Comparison of ENCODE assay signal across 9 cellular contexts in the genomic region with DNA sequence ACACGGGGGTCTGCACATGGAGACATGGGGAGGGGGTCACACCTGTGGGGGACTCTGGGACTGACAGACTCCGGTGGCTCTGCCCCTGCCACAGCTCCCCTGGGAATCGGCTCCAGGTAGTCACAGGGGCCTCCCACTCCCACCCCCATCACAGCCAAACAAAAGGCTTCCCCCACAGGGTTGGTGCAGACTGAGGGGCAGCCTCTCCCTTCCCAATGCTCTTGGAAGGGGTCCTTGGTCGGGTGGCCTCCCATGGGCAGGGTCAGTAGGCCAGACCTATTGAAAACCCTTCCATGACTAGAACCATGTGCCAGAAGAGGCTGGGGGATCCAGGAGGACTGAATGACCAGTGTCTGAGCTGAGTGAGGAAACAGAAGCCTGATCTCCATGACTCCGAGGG. TPM values are rescaled to one million over a fixed set of nuclear protein-coding genes. Genes with fewer than 3 reads are reported as not detected.
A peak's percentile ranks its signal among the peaks of the same experiment; 100 is the strongest.
DNase-seq lines count a peak whose midpoint lies in the region; TF ChIP-seq lines count a peak whose summit lies in the region.
"Had no signal": no experiment of that assay in that cellular context is flagged by ENCODE, and none has a peak within 500 bp of the region (broad histone marks: within the 10 kb centered on the region; RNA-seq: fewer than 3 reads in every experiment).

No MANE protein-coding gene starts in this region.

- peak overlapping the region; percentile 13 to 47 for H3K4ac ChIP-seq in mesenchymal stem cell (ENCODE audit: low read depth in 1 of 2, low read length in 2 of 2)

- TF ChIP-seq POLR2A in adrenal gland (IDR thresholded peaks at IDR 0.05), result no peak

- H2BK15ac ChIP-seq in mesenchymal stem cell (ENCODE audit: low read depth, poor library complexity, severe bottlenecking), result peak overlapping the region; percentile 85

- peak overlapping the region; percentile 7 to 69 for H3K18ac ChIP-seq in mesenchymal stem cell (ENCODE audit: low read depth in 1 of 2, low read length in 2 of 2)

- peak overlapping the region; percentile 6 to 88 for H2BK12ac ChIP-seq in mesenchymal stem cell (ENCODE audit: low read length in 2 of 2)

- H2BK5ac ChIP-seq in mesenchymal stem cell (ENCODE audit: low read depth, low read length, poor library complexity, severe bottlenecking), result peak overlapping the region; percentile 75

- H3K27ac Mint-ChIP-seq in activated naive CD4-positive, alpha-beta T cell treated with anti-CD3 and anti-CD28 coated beads for 36 hours, result peak overlapping the region; percentile 89
- no peak overlapping the region for H3K27ac Mint-ChIP-seq in endodermal cell

- no peaks in the 10 kb centered on the region for H3K9me3 ChIP-seq in adrenal gland (replicated peaks in 1 of 3)
- H3K9me3 ChIP-seq in mesenchymal stem cell (ENCODE audit: control insufficient read depth, low read length), result no peaks in the 10 kb centered on the region
- no peaks in the 10 kb centered on the region for H3K9me3 ChIP-seq in tibial artery
- no peaks in the 10 kb centered on the region for H3K9me3 ChIP-seq in endodermal cell (ENCODE audit: control insufficient read depth, low read length)

- WGBS in adrenal gland, 4 donors, result 81 to 100% (median 85%) methylated on average over 2 to 5 of the region's 5 CpGs
- 96% methylated on average over 5 of the region's 5 CpGs for WGBS in mesenchymal stem cell
- 94 to 100% methylated on average over 1 to 5 of the region's 5 CpGs for WGBS in endodermal cell (ENCODE audit: insufficient coverage in 1 of 2, insufficient read length in 1 of 2), 2 experiments

- no peaks in the 10 kb centered on the region for H3K36me3 ChIP-seq in adrenal gland (replicated peaks in 1 of 2)
- H3K36me3 ChIP-seq in mesenchymal stem cell (ENCODE audit: control insufficient read depth in 1 of 2, insufficient read depth in 2 of 2, low read depth in 1 of 2, low read length in 2 of 2), result peaks cover 38 to 41% of the 10 kb centered on the region in 2 experiments
- peaks cover 15 to 56% (median 22%) of the 10 kb centered on the region in 3 donors for H3K36me3 ChIP-seq in tibial artery
- H3K36me3 ChIP-seq in endodermal cell (ENCODE audit: control insufficient read depth, insufficient read depth, low read length), result no peaks in the 10 kb centered on the region

- peak overlapping the region in 1 of 2 experiments; percentile 18 for H3K14ac ChIP-seq in mesenchymal stem cell (ENCODE audit: low read length in 2 of 2)

- intact Hi-C loops in activated naive CD4-positive, alpha-beta T cell treated with anti-CD3 and anti-CD28 coated beads for 36 hours (cut with micrococcal nuclease), result no loop called here
- intact Hi-C loops in adrenal gland (cut with DNase I), result no loop called here
- intact Hi-C loops in tibial artery (cut with DNase I; ENCODE audit: low total_unique reads), result no loop called here

- H3K23ac ChIP-seq in mesenchymal stem cell (ENCODE audit: low read length in 2 of 2), result peak overlapping the region in 1 of 2 experiments; percentile 71

- H3K4me2 ChIP-seq in mesenchymal stem cell (ENCODE audit: low read length, poor library complexity, severe bottlenecking), result no peak overlapping the region

- H3K27me3 ChIP-seq in adrenal gland (no peaks in the 10 kb centered on the region), mesenchymal stem cell (ENCODE audit: control insufficient read depth in 1 of 2, insufficient read depth in 1 of 2, low read length in 2 of 2) (no peaks in the 10 kb centered on the region), tibial artery (no peaks in the 10 kb centered on the region), endodermal cell (ENCODE audit: control insufficient read depth, insufficient read depth, low read length, poor library complexity, severe bottlenecking) (no peaks in the 10 kb centered on the region)

- peaks cover 47 to 76% of the 10 kb centered on the region in 2 donors for H3K4me1 ChIP-seq in adrenal gland (replicated peaks in 1 of 2)
- peaks cover 40% of the 10 kb centered on the region for H3K4me1 ChIP-seq in mesenchymal stem cell (ENCODE audit: control insufficient read depth, insufficient read depth, low read depth, low read length)
- H3K4me1 ChIP-seq in tibial artery, result peaks cover 0 to 54% (median 35%) of the 10 kb centered on the region in 4 donors
- no peaks in the 10 kb centered on the region for H3K4me1 ChIP-seq in endodermal cell (ENCODE audit: control insufficient read depth, insufficient read depth, low read length)

- no peak overlapping the region for H3K4me3 ChIP-seq in adrenal gland
- no peak overlapping the region for H3K4me3 ChIP-seq in mesenchymal stem cell (ENCODE audit: insufficient read depth in 1 of 2, low read depth in 1 of 2, low read length in 2 of 2)
- no peak overlapping the region for H3K4me3 ChIP-seq in tibial artery
- no peak overlapping the region for H3K4me3 ChIP-seq in endodermal cell (ENCODE audit: low read length)

- no peaks in the 10 kb centered on the region for H3K36me3 Mint-ChIP-seq in activated naive CD4-positive, alpha-beta T cell treated with anti-CD3 and anti-CD28 coated beads for 36 hours (ENCODE audit: low read depth)
- H3K36me3 Mint-ChIP-seq in endodermal cell (ENCODE audit: low read depth), result peaks cover 7% of the 10 kb centered on the region

- H3K9ac ChIP-seq in mesenchymal stem cell (ENCODE audit: low read length), result no peak overlapping the region
- no peak overlapping the region for H3K9ac ChIP-seq in endodermal cell (ENCODE audit: extremely low read depth, low read length, poor library complexity, severe bottlenecking)

- no peak overlapping the region for H2AFZ ChIP-seq in mesenchymal stem cell (ENCODE audit: low read depth, low read length)

- peaks cover 82% of the 10 kb centered on the region for H3K4me1 Mint-ChIP-seq in activated naive CD4-positive, alpha-beta T cell treated with anti-CD3 and anti-CD28 coated beads for 36 hours (ENCODE audit: low read depth)
- peaks cover 17% of the 10 kb centered on the region for H3K4me1 Mint-ChIP-seq in endodermal cell

- H3K4me3 Mint-ChIP-seq in activated naive CD4-positive, alpha-beta T cell treated with anti-CD3 and anti-CD28 coated beads for 36 hours, result no peak overlapping the region
- no peak overlapping the region for H3K4me3 Mint-ChIP-seq in endodermal cell

- H2BK120ac ChIP-seq in mesenchymal stem cell (ENCODE audit: low read depth, low read length), result peak overlapping the region; percentile 55

- H3K27me3 Mint-ChIP-seq in activated naive CD4-positive, alpha-beta T cell treated with anti-CD3 and anti-CD28 coated beads for 36 hours (ENCODE audit: low read depth), result no peaks in the 10 kb centered on the region
- H3K27me3 Mint-ChIP-seq in endodermal cell (ENCODE audit: insufficient read depth), result no peaks in the 10 kb centered on the region

- DNase-seq in activated naive CD4-positive, alpha-beta T cell treated with anti-CD3 and anti-CD28 coated beads for 36 hours, result no peak
- DNase-seq in activated naive CD4-positive, alpha-beta T cell treated with anti-CD3 and anti-CD28 coated beads, Interleukin-2, amount 50 U/mL, for 16 hours, result no peak
- no peak for DNase-seq in adrenal gland
- DNase-seq in mesenchymal stem cell, result no peak
- no peak for DNase-seq in tibial artery
- DNase-seq in endodermal cell, result no peak
- no peak for DNase-seq in NCI-H526 treated with DMSO at 0.1 percent for 48 hours (lab: John Stamatoyannopoulos, UW)
- DNase-seq in T-helper 9 cell, result no peak
- DNase-seq: islet precursor cell had no signal

- H3K79me1 ChIP-seq in mesenchymal stem cell (replicated peaks; ENCODE audit: low read length, poor library complexity, severe bottlenecking), result peaks cover 15% of the 10 kb centered on the region

- peak overlapping the region; percentile 54 for H4K8ac ChIP-seq in mesenchymal stem cell (ENCODE audit: low read length)

- no peak for TF ChIP-seq CTCF in adrenal gland (IDR thresholded peaks at IDR 0.05)
- no peak for TF ChIP-seq CTCF in tibial artery (IDR thresholded peaks at IDR 0.05)
- no peak for TF ChIP-seq CTCF in endodermal cell (conservative IDR thresholded peaks at IDR 0.05)

- H3K9me3 Mint-ChIP-seq in activated naive CD4-positive, alpha-beta T cell treated with anti-CD3 and anti-CD28 coated beads for 36 hours, result no peaks in the 10 kb centered on the region
- H3K9me3 Mint-ChIP-seq in endodermal cell, result no peaks in the 10 kb centered on the region

- CTCF ChIA-PET in activated naive CD4-positive, alpha-beta T cell treated with anti-CD3 and anti-CD28 coated beads for 36 hours (lab: Charles Lee), result interaction anchor here (0.7 to 4.4 kb wide), 11 partner anchors 15 to 164 kb away, joined by 3 to 23 read pairs (median 4); partner anchors contain the start of gene CKLF

- H2AK5ac ChIP-seq in mesenchymal stem cell (ENCODE audit: low read length, severe bottlenecking), result peak overlapping the region; percentile 99

- H4K91ac ChIP-seq in mesenchymal stem cell (ENCODE audit: low read length), result peak overlapping the region; percentile 44

- H3K27ac ChIP-seq in adrenal gland (peak overlapping the region in 4 of 5 donors; percentile 22 to 97 (median 58)), mesenchymal stem cell (ENCODE audit: low read length, poor library complexity, severe bottlenecking) (peak overlapping the region; percentile 83), tibial artery (peak overlapping the region; percentile 39 to 95), endodermal cell (ENCODE audit: low read depth, low read length) (no peak overlapping the region)

RNA-seq across cellular contexts. Expression of gene TK2, which starts 28.7 kb away (rescaled TPM):
- 1 to 10 TPM; 5.7 to 5.9 TPM for total RNA-seq in activated naive CD4-positive, alpha-beta T cell treated with anti-CD3 and anti-CD28 coated beads for 36 hours
- total RNA-seq in adrenal gland (10 to 100 TPM; 48.3 to 78.9 (median 67.5) TPM), endodermal cell (10 to 100 TPM in 1 of 2 donors, 1 to 10 TPM in 1; 7.9 to 11.5 TPM)
- polyA plus RNA-seq in adrenal gland, result 10 to 100 TPM; 24.9 to 45.3 (median 29.8) TPM
- polyA plus RNA-seq in mesenchymal stem cell (2013, experiment 1 of 2), result 12.5 TPM
- polyA plus RNA-seq in mesenchymal stem cell (2013, experiment 2 of 2), result 12.8 TPM
- 11.3 TPM for polyA plus RNA-seq in endodermal cell (2013, experiment 1 of 2)
- polyA plus RNA-seq in endodermal cell (2013, experiment 2 of 2), result 10.2 TPM

RNA-seq across cellular contexts. Expression of gene CKLF, which starts 31.1 kb away (rescaled TPM):
- 100 to 1,000 TPM; 114 to 126 TPM for total RNA-seq in activated naive CD4-positive, alpha-beta T cell treated with anti-CD3 and anti-CD28 coated beads for 36 hours
- total RNA-seq in adrenal gland (10 to 100 TPM; 19.6 to 55.9 (median 43.8) TPM), endodermal cell (10 to 100 TPM; 22.5 to 40.7 TPM)
- 10 to 100 TPM; 23.6 to 32.8 (median 26.2) TPM for polyA plus RNA-seq in adrenal gland
- polyA plus RNA-seq in mesenchymal stem cell (2013, experiment 1 of 2), result 47.1 TPM
- polyA plus RNA-seq in mesenchymal stem cell (2013, experiment 2 of 2), result 49.9 TPM
- 38.0 TPM for polyA plus RNA-seq in endodermal cell (2013, experiment 1 of 2)
- 36.9 TPM for polyA plus RNA-seq in endodermal cell (2013, experiment 2 of 2)

RNA-seq across cellular contexts. Expression of gene CMTM1, which starts 45.0 kb away (rescaled TPM):
- total RNA-seq in activated naive CD4-positive, alpha-beta T cell treated with anti-CD3 and anti-CD28 coated beads for 36 hours, result 1 to 10 TPM; 4.2 to 8.2 TPM
- 1 to 10 TPM in 6 of 8 donors, under 1 TPM in 2; 0.36 to 6.9 (median 2.9) TPM for total RNA-seq in adrenal gland
- polyA plus RNA-seq in adrenal gland, result 1 to 10 TPM in 1 of 3 donors, under 1 TPM in 1, not detected in 1; 0.34 to 1.4 TPM
- 1.8 TPM for polyA plus RNA-seq in mesenchymal stem cell (2013, experiment 1 of 2)
- polyA plus RNA-seq in mesenchymal stem cell (2013, experiment 2 of 2), result 1.5 TPM
- 1 to 10 TPM; 3.8 to 5.3 TPM for total RNA-seq in endodermal cell
- 4.9 TPM for polyA plus RNA-seq in endodermal cell (2013, experiment 1 of 2)
- polyA plus RNA-seq in endodermal cell (2013, experiment 2 of 2), result 3.4 TPM

RNA-seq across cellular contexts. Expression of gene CMTM2, which starts 58.0 kb away (rescaled TPM):
- not detected for total RNA-seq in activated naive CD4-positive, alpha-beta T cell treated with anti-CD3 and anti-CD28 coated beads for 36 hours
- not detected for total RNA-seq in adrenal gland
- under 1 TPM in 2 of 3 donors, not detected in 1; 0.17 to 0.80 TPM for polyA plus RNA-seq in adrenal gland
- not detected for polyA plus RNA-seq in mesenchymal stem cell (2013, experiment 1 of 2)
- not detected for polyA plus RNA-seq in mesenchymal stem cell (2013, experiment 2 of 2)
- total RNA-seq in endodermal cell, result not detected
- not detected for polyA plus RNA-seq in endodermal cell (2013, experiment 1 of 2)
- not detected for polyA plus RNA-seq in endodermal cell (2013, experiment 2 of 2)
